In the genomic region with DNA sequence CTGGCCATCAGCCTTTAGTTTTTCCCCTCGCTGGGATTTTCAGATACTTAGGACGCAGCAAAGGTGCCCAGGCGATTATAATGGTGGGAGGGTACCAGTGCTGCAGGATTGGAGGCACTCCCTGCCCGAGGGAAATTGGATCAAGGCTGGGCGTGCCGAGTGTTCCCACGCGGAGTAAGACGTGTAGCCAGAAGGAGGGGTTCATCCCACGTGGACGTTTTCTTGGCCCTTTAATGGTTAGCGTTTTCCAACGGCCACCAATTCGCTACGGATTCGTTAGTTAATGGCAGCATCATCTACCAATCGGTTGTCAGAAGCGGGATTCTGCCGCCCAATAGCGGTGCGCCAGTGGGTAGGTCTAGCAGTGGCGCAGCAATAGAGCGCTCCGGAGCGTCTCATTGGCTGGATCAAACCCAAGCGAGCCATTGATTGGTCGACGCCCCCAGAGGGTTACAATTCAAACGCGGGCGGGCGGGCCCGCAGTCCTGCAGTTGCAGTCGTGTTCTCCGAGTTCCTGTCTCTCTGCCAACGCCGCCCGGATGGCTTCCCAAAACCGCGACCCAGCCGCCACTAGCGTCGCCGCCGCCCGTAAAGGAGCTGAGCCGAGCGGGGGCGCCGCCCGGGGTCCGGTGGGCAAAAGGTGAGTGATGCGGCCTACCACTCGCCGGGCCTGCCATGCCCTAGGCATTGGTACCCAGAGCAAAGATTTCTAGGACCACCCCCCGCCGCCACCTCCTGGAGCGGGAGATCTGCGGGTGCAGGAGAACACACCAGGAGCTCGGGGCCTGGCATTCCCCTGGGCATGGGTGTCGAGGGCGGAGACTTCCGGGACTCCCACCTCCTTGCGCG, we compare ENCODE assay signal across 8 cellular contexts. TPM values are rescaled to one million over a fixed set of nuclear protein-coding genes. Genes with fewer than 3 reads are reported as not detected.
A peak's percentile ranks its signal among the peaks of the same experiment; 100 is the strongest.
DNase-seq lines count a peak whose midpoint lies in the region; ATAC-seq and FAIRE-seq lines count a peak whose summit lies in the region.

Gene UBE2C, plus strand, starts transcription at position 488 of the 849 bp plus-strand sequence. Its CDS starts 52 bp downstream, at position 540.

- FAIRE-seq in endometrium (lab: Jason Lieb, UNC) = peak; percentile 97

- WGBS in mesodermal cell (ENCODE audit: insufficient coverage in 2 of 2), 2 experiments = 3 to 6% methylated on average over 58 to 60 of the region's 65 CpGs

- peak; percentile 99 for DNase-seq in COR-L47 (lab: John Stamatoyannopoulos, UW)
- peak in 72 of 76 experiments; percentile 11 to 97 (median 78) for DNase-seq in HUDEP-2 (lab: John Stamatoyannopoulos, UW; ENCODE audit: unreplicated experiment in 76 of 76)
- peak; percentile 99 for DNase-seq in NT2/D1 (ENCODE audit: low read depth, low spot score)
- peak; percentile 80 for DNase-seq in activated CD8-positive, alpha-beta memory T cell treated with anti-CD3 and anti-CD28 coated beads, Interleukin-2, amount 50 U/mL, for 1 hour (ENCODE audit: extremely low read depth)
- peak; percentile 78 for DNase-seq in stimulated activated CD8-positive, alpha-beta memory T cell treated with anti-CD3 and anti-CD28 coated beads, Interleukin-15, amount 100 ng/mL, for 24 hours (ENCODE audit: low read depth)

- peak within 1 kb of the TSS; percentile 63 for H3K27ac ChIP-seq in mesodermal cell (ENCODE audit: low read depth, low read length, severe bottlenecking)

- peak within 1 kb of the TSS; percentile 88 for H3K9ac ChIP-seq in NT2/D1 (ENCODE audit: insufficient read length, low read depth)

- H3K9me3 ChIP-seq in NT2/D1 (ENCODE audit: insufficient read depth, low read length) (no peaks in the 10 kb centered on the region), mesodermal cell (ENCODE audit: control insufficient read depth, low read length) (no peaks in the 10 kb centered on the region)

- H3K36me3 ChIP-seq in NT2/D1 (ENCODE audit: insufficient read depth, insufficient read length, low read length) = peaks cover 83% of the 10 kb centered on the region
- peaks cover 83% of the 10 kb centered on the region for H3K36me3 ChIP-seq in mesodermal cell (ENCODE audit: control insufficient read depth, insufficient read depth, low read length)

- H3K4me3 ChIP-seq in NT2/D1 (ENCODE audit: insufficient read length, low read depth) = peak within 1 kb of the TSS; percentile 96
- peak within 1 kb of the TSS; percentile 91 for H3K4me3 ChIP-seq in mesodermal cell (ENCODE audit: extremely low read depth, insufficient read depth, low read length, poor library complexity, severe bottlenecking)

- H3K4me1 ChIP-seq in NT2/D1 (ENCODE audit: insufficient read depth, insufficient read length) = peaks cover 15% of the 10 kb centered on the region
- H3K4me1 ChIP-seq in mesodermal cell (ENCODE audit: control insufficient read depth, insufficient read depth, low read length, poor library complexity, severe bottlenecking) = peaks cover 28% of the 10 kb centered on the region

- ATAC-seq in GM21381 (IDR thresholded peaks at IDR 0.05; ENCODE audit: unreplicated experiment) = peak; percentile 98

- H3K27me3 ChIP-seq in NT2/D1 (ENCODE audit: insufficient read depth, insufficient read length) = no peaks in the 10 kb centered on the region

RNA-seq across cellular contexts. Expression of gene UBE2C, which starts in this region (rescaled TPM):
- 185 TPM for polyA plus RNA-seq in mesodermal cell (2013, experiment 1 of 2)
- polyA plus RNA-seq in mesodermal cell (2013, experiment 2 of 2) = 157 TPM

Comparison
In these comparisons a context has a peak if more than half of its experiments do, and no peak if none do; other contexts are left out.
1. Peak in every context shown above with its lines: DNase-seq, ATAC-seq, H3K4me3 ChIP-seq and H3K27ac ChIP-seq.